ENCODE assay signal across 10 cellular contexts in genomic region chr17:57662021-57662420, GRCh38.
DNase-seq lines count a peak whose midpoint lies in the region; ATAC-seq and TF ChIP-seq lines count a peak whose summit lies in the region.
"Had no signal": no experiment of that assay in that cellular context is flagged by ENCODE, and none has a peak within 500 bp of the region (broad histone marks: within the 10 kb centered on the region; RNA-seq: fewer than 3 reads in every experiment).

No MANE protein-coding gene starts in this region.

- peak; percentile 53 for DNase-seq in NCI-H1092 treated with DMSO at 0.1 percent for 48 hours (lab: John Stamatoyannopoulos, UW)
- no peak for DNase-seq in upper lobe of right lung
- no peak for DNase-seq in NK-92 (lab: John Stamatoyannopoulos, UW; ENCODE audit: unreplicated experiment)
- DNase-seq: activated CD4-positive, alpha-beta T cell treated with anti-CD3 and anti-CD28 coated beads, Interleukin-2, amount 50 U/mL, for 1 hour; brain microvascular endothelial cell had no signal

- intact Hi-C loops in upper lobe of right lung (cut with DNase I), result no loop called here

- no peaks in the 10 kb centered on the region for H3K27me3 ChIP-seq in upper lobe of right lung
- H3K27me3 ChIP-seq: brain microvascular endothelial cell had no signal

- H3K27ac ChIP-seq in 22Rv1 (peak overlapping the region; percentile 98), VCaP (peak overlapping the region; percentile 69), mesodermal cell (ENCODE audit: low read depth, low read length, severe bottlenecking) (peak overlapping the region; percentile 93), upper lobe of right lung (no peak overlapping the region)

- peaks cover 47% of the 10 kb centered on the region for H3K36me3 ChIP-seq in mesodermal cell (ENCODE audit: control insufficient read depth, insufficient read depth, low read length)
- H3K36me3 ChIP-seq in upper lobe of right lung, result no peaks in the 10 kb centered on the region
- H3K36me3 ChIP-seq: brain microvascular endothelial cell had no signal

- ATAC-seq in GM21447 (IDR thresholded peaks at IDR 0.05; ENCODE audit: unreplicated experiment) (no peak), upper lobe of right lung (no peak), HG03159 (IDR thresholded peaks at IDR 0.05; ENCODE audit: unreplicated experiment) (no peak)

- TF ChIP-seq CTCF in 22Rv1 (IDR thresholded peaks at IDR 0.05) (no peak), VCaP (conservative IDR thresholded peaks at IDR 0.05) (no peak), upper lobe of right lung (IDR thresholded peaks at IDR 0.05) (no peak)

- H3K4me1 ChIP-seq in mesodermal cell (ENCODE audit: control insufficient read depth, insufficient read depth, low read length, poor library complexity, severe bottlenecking) (peaks cover 51% of the 10 kb centered on the region), upper lobe of right lung (peaks cover 11% of the 10 kb centered on the region)

- WGBS in mesodermal cell (ENCODE audit: insufficient coverage in 2 of 2), 2 experiments, result 89 to 90% methylated on average over 2 of the region's 4 CpGs

- no peak overlapping the region for H3K4me3 ChIP-seq in mesodermal cell (ENCODE audit: extremely low read depth, insufficient read depth, low read length, poor library complexity, severe bottlenecking)
- H3K4me3 ChIP-seq in upper lobe of right lung, result no peak overlapping the region

- H3K9me3 ChIP-seq in mesodermal cell (ENCODE audit: control insufficient read depth, low read length) (no peaks in the 10 kb centered on the region), upper lobe of right lung (no peaks in the 10 kb centered on the region)
